Comparison of ENCODE assay signal across 27 cellular contexts in genomic region chr12:40802656-40803055, GRCh38.
"Had no signal": no experiment of that assay in that cellular context is flagged by ENCODE, and none has a peak within 500 bp of the region (broad histone marks: within the 10 kb centered on the region; RNA-seq: fewer than 3 reads in every experiment).

No MANE protein-coding gene starts in this region.

- H3K27ac ChIP-seq: colonic mucosa, esophagus muscularis mucosa, gastrocnemius medialis, hepatocyte, left lung, neutrophil, pancreas, right lobe of liver, suprapubic skin, transverse colon, upper lobe of right lung, uterus had no signal

- ATAC-seq: gastrocnemius medialis; left lung; mucosa of descending colon; natural killer cell treated with Interleukin-12 subunit alpha and Interleukin-12 subunit beta and Interleukin-15 and Interleukin-18, amount 100 ng/mL, for 72 hours; pancreas; stimulated activated naive CD8-positive, alpha-beta T cell treated with anti-CD3 and anti-CD28 coated beads, Interleukin-15, amount 100 ng/mL, for 72 hours; upper lobe of right lung had no signal

- H3K4me1 ChIP-seq: colonic mucosa, gastrocnemius medialis, left lung, pancreas, right lobe of liver, suprapubic skin, transverse colon, upper lobe of right lung, uterus had no signal

- FAIRE-seq: endothelial cell of umbilical vein, kidney, pancreas, small intestine had no signal

- H3K9me3 ChIP-seq: colonic mucosa, esophagus muscularis mucosa, gastrocnemius medialis, left lung, mucosa of descending colon, neutrophil, pancreas, right lobe of liver, suprapubic skin, transverse colon, upper lobe of right lung, uterus had no signal

- H3K4me2 ChIP-seq: hepatocyte had no signal

- H3K4me3 ChIP-seq: colonic mucosa, esophagus muscularis mucosa, gastrocnemius medialis, hepatocyte, left lung, mucosa of descending colon, pancreas, right lobe of liver, suprapubic skin, transverse colon, upper lobe of right lung, uterus had no signal

- DNase-seq: colonic mucosa; effector CD8-positive, alpha-beta T cell; endodermal cell; gastrocnemius medialis; head of caudate nucleus; kidney; left lung; mesenchymal stem cell; mucosa of descending colon; naive B cell; pancreas; right lobe of liver; small intestine; stimulated activated CD4-positive, alpha-beta T cell treated with anti-CD3 and anti-CD28 coated beads, Interleukin-15, amount 100 ng/mL, for 24 hours; stimulated activated CD4-positive, alpha-beta T cell treated with anti-CD3 and anti-CD28 coated beads, Interleukin-4, amount 100 ng/mL, for 1 hour; stimulated activated CD8-positive, alpha-beta memory T cell treated with anti-CD3 and anti-CD28 coated beads, Interleukin-4, amount 100 ng/mL, for 48 hours; stimulated activated naive CD4-positive, alpha-beta T cell; stimulated activated naive CD8-positive, alpha-beta T cell treated with anti-CD3 and anti-CD28 coated beads, Interleukin-15, amount 100 ng/mL, for 72 hours; transverse colon; upper lobe of right lung; uterus had no signal
